8 cellular contexts compared by ENCODE assay signal in genomic region chr2:148508878-148509702, GRCh38.
DNase-seq lines count a peak whose midpoint lies in the region; ATAC-seq, FAIRE-seq and TF ChIP-seq lines count a peak whose summit lies in the region.

No MANE protein-coding gene starts in this region.

- H3K36me3 ChIP-seq in ACC112 (ENCODE audit: insufficient read depth, low read length) (no peaks in the 10 kb centered on the region), bronchial epithelial cell (ENCODE audit: control insufficient read depth, insufficient read depth, low read length) (no peaks in the 10 kb centered on the region), kidney epithelial cell (ENCODE audit: control insufficient read depth, insufficient read depth, low read length) (no peaks in the 10 kb centered on the region)

- no peaks in the 10 kb centered on the region for H3K9me3 Mint-ChIP-seq in WTC11

- H3K4me3 ChIP-seq in ACC112 (ENCODE audit: low read depth, low read length): peak overlapping the region; percentile 69
- peak overlapping the region; percentile 31 for H3K4me3 ChIP-seq in bronchial epithelial cell (ENCODE audit: low read depth, low read length)
- H3K4me3 ChIP-seq in kidney epithelial cell (ENCODE audit: low read depth, low read length): peak overlapping the region; percentile 22

- peak; percentile 7 for DNase-seq in NCI-H2196 treated with DMSO at 0.1 percent for 48 hours (lab: John Stamatoyannopoulos, UW; ENCODE audit: unreplicated experiment)
- peak; percentile 94 for DNase-seq in WTC11 (ENCODE audit: low spot score)
- peak; percentile 78 for DNase-seq in bronchial epithelial cell (ENCODE audit: low read depth)
- peak; percentile 41 for DNase-seq in kidney epithelial cell (ENCODE audit: low read depth)
- peak; percentile 82 to 86 for DNase-seq in stimulated activated CD4-positive, alpha-beta T cell treated with anti-CD3 and anti-CD28 coated beads, Interleukin-15, amount 100 ng/mL, for 48 hours (ENCODE audit: low read depth in 2 of 2)

- H3K27ac ChIP-seq in ACC112 (ENCODE audit: low read depth, low read length): no peak overlapping the region

- H2AFZ ChIP-seq in ACC112 (ENCODE audit: low read length, unreplicated experiment): peak overlapping the region; percentile 72

- peaks cover 13% of the 10 kb centered on the region for H3K4me1 Mint-ChIP-seq in WTC11

- H3K79me2 ChIP-seq in ACC112 (ENCODE audit: control insufficient read depth, insufficient read depth, low read length, unreplicated experiment): no peaks in the 10 kb centered on the region

- H3K4me3 Mint-ChIP-seq in WTC11: peak overlapping the region; percentile 15; the same call in 1 of the 2 replicates

- CTCF ChIA-PET in WTC11 (lab: Charles Lee): interaction anchor here (0.6 to 2.9 kb wide), 66 partner anchors 8 to 1420 kb away, joined by 3 to 36 read pairs (median 4); partner anchors contain the start of genes MBD5 and ORC4

- no peak for FAIRE-seq in bronchial epithelial cell (lab: Jason Lieb, UNC)

- peaks cover 3% of the 10 kb centered on the region for H3K4me1 ChIP-seq in ACC112 (ENCODE audit: control insufficient read depth, insufficient read depth, low read length, unreplicated experiment)

- H3K27me3 Mint-ChIP-seq in WTC11 (ENCODE audit: low read depth): no peaks in the 10 kb centered on the region

- POLR2A ChIA-PET in WTC11 (lab: Charles Lee): interaction anchor here (1.0 kb wide), 1 partner anchor 489 kb away, joined by 3 read pairs; the partner anchor contains the start of gene ORC4

- ATAC-seq in GM18520 (IDR thresholded peaks at IDR 0.05; ENCODE audit: unreplicated experiment) (peak; percentile 99), HG03064 (IDR thresholded peaks at IDR 0.05; ENCODE audit: low read depth, unreplicated experiment) (peak; percentile 100), WTC11 (peak; percentile 100)

- no peaks in the 10 kb centered on the region for H3K36me3 Mint-ChIP-seq in WTC11

- H3K27me3 ChIP-seq in ACC112 (ENCODE audit: insufficient read depth, low read length) (no peaks in the 10 kb centered on the region), bronchial epithelial cell (ENCODE audit: control insufficient read depth, insufficient read depth, low read length) (no peaks in the 10 kb centered on the region), kidney epithelial cell (ENCODE audit: control insufficient read depth, insufficient read depth, low read length) (no peaks in the 10 kb centered on the region)

- TF ChIP-seq CTCF in WTC11 (IDR thresholded peaks at IDR 0.05) (peak; percentile 65), bronchial epithelial cell (IDR thresholded peaks at IDR 0.05; ENCODE audit: insufficient read depth, low read length, severe bottlenecking) (peak; percentile 96), kidney epithelial cell (IDR thresholded peaks at IDR 0.05; ENCODE audit: insufficient read depth, low read length, poor library complexity, severe bottlenecking) (peak; percentile 97)

- H3K27ac Mint-ChIP-seq in WTC11: no peak overlapping the region

TF ChIP-seq in WTC11, 78 proteins besides CTCF, POLR2A, EP300 and RAD21:
- no peak for TF ChIP-seq ZNF671 (CRISPR knock-in tag; IDR thresholded peaks at IDR 0.05)
- no peak for TF ChIP-seq ZNF425 (CRISPR knock-in tag; conservative IDR thresholded peaks at IDR 0.05)
- peak; percentile 70; the same call in 1 of the 2 replicates for TF ChIP-seq GABPB1 (CRISPR knock-in tag; IDR thresholded peaks at IDR 0.05)
- no peak for TF ChIP-seq MYBL2 (CRISPR knock-in tag; IDR thresholded peaks at IDR 0.05)
- TF ChIP-seq ZNF423 (CRISPR knock-in tag; IDR thresholded peaks at IDR 0.05): no peak
- no peak for TF ChIP-seq NR1H2 (CRISPR knock-in tag; IDR thresholded peaks at IDR 0.05)
- peak; percentile 44; the same call in 1 of the 2 replicates for TF ChIP-seq FOXP1 (CRISPR knock-in tag; IDR thresholded peaks at IDR 0.05; ENCODE audit: borderline replicate concordance)
- peak; percentile 66 for TF ChIP-seq MAX (CRISPR knock-in tag; IDR thresholded peaks at IDR 0.05)

Comparison
In these comparisons a context has a peak if more than half of its experiments do, and no peak if none do; other contexts are left out.
1. DNase-seq: peak in every context shown above with its lines; median percentile 94 in WTC11; 84 in stimulated activated CD4-positive, alpha-beta T cell treated with anti-CD3 and anti-CD28 coated beads, Interleukin-15, amount 100 ng/mL, for 48 hours; 78 in bronchial epithelial cell; 41 in kidney epithelial cell; 7 in NCI-H2196 treated with DMSO at 0.1 percent for 48 hours.